ENCODE assay signal across 8 cellular contexts in the genomic region with DNA sequence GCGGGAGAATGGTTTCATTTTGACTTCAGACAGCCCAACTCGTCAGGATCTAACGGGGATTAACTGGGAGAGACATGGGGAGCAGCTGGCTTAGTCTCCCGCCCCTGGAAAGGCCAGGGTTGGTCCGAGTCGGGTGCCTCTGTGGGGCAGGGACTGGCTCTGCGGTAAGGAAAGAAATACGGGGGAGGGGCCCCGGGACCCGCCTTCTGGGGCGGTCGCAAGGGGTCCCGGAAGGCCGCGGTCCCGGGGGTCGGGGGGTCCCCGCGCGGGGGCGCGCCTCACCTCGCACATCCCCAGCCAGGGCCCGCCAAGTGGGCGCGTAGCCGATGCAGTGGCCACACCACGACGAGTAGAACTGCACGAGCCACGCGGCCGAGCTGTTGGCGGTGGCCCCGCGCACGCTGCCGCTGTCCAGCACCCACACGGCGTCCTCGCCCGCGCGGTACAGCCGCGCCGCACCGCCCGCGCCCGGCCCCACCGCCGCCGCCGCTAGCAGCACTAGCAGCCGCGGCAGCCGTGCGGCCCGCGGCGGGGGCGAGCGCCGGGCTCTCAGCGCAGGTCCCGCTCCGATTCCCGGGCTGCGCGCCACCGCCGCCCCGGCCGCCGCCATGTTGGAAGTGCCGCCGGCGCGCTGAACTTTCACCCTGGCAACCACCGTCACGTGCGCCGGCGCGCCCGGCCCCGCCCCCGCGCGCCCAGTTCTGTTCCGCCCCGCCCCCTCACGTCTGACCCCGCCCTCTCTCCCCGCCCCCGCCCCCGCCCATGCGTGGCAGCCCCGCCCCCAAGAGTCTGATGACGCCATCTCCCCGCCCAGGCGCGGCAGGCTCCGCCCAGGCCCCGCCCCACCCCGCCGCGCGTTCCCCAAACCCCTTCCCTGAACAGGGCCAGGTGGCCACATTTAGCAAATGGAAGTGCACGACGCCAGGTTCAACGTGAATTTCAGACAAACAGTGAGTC. TPM values are rescaled to one million over a fixed set of nuclear protein-coding genes. Genes with fewer than 3 reads are reported as not detected.
A peak's percentile ranks its signal among the peaks of the same experiment; 100 is the strongest.
DNase-seq lines count a peak whose midpoint lies in the region; ATAC-seq, FAIRE-seq and TF ChIP-seq lines count a peak whose summit lies in the region.

A gene with protein sequence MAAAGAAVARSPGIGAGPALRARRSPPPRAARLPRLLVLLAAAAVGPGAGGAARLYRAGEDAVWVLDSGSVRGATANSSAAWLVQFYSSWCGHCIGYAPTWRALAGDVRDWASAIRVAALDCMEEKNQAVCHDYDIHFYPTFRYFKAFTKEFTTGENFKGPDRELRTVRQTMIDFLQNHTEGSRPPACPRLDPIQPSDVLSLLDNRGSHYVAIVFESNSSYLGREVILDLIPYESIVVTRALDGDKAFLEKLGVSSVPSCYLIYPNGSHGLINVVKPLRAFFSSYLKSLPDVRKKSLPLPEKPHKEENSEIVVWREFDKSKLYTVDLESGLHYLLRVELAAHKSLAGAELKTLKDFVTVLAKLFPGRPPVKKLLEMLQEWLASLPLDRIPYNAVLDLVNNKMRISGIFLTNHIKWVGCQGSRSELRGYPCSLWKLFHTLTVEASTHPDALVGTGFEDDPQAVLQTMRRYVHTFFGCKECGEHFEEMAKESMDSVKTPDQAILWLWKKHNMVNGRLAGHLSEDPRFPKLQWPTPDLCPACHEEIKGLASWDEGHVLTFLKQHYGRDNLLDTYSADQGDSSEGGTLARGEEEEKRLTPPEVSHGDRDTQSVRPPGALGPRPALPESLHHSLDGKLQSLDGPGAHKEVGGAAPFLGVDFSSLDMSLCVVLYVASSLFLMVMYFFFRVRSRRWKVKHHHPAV (minus strand): TSS at position 619 of the 957 bp plus-strand sequence. CDS start 9 bp downstream, at position 610.

- H2BK5ac ChIP-seq in neuronal stem cell (ENCODE audit: low read length): no peak within 1 kb of the TSS

- H3K27ac ChIP-seq in neuronal stem cell (replicated peaks; ENCODE audit: low read length): no peak within 1 kb of the TSS

- H3K4me2 ChIP-seq in neuronal stem cell (ENCODE audit: insufficient read depth, low read length, poor library complexity, severe bottlenecking): peak within 1 kb of the TSS; percentile 72

- H2AK5ac ChIP-seq in neuronal stem cell (ENCODE audit: low read depth, low read length): peak within 1 kb of the TSS; percentile 16

- peak within 1 kb of the TSS; percentile 87 for H3K9ac ChIP-seq in neuronal stem cell (ENCODE audit: low read depth, low read length, poor library complexity)

- peaks cover 9% of the 10 kb centered on the region for H3K79me1 ChIP-seq in neuronal stem cell (ENCODE audit: low read depth, low read length)

- no peaks in the 10 kb centered on the region for H3K9me3 ChIP-seq in neuronal stem cell (replicated peaks in 1 of 2; ENCODE audit: control insufficient read depth in 2 of 2, insufficient read depth in 1 of 2, low read depth in 1 of 2, low read length in 2 of 2)

- H3K23ac ChIP-seq in neuronal stem cell (ENCODE audit: low read depth, low read length, poor library complexity): peak within 1 kb of the TSS; percentile 58

- no peak within 1 kb of the TSS for H3K14ac ChIP-seq in neuronal stem cell (ENCODE audit: low read length)

- peaks cover 8 to 21% of the 10 kb centered on the region in 2 donors for H3K4me1 ChIP-seq in neuronal stem cell (ENCODE audit: control insufficient read depth in 2 of 2, insufficient read depth in 1 of 2, low read depth in 1 of 2, low read length in 2 of 2)

- no peak within 1 kb of the TSS for H3K4ac ChIP-seq in neuronal stem cell (ENCODE audit: low read length)

- no CpG with 5 or more reads among the region's 113 CpGs for WGBS in neuronal stem cell (ENCODE audit: extremely low coverage in 2 of 2, insufficient read length in 2 of 2, insufficient replicate concordance in 1 of 2), 2 donors

- ATAC-seq in GM21526 (IDR thresholded peaks at IDR 0.05; ENCODE audit: low FRiP score, unreplicated experiment): peak; percentile 46

- no peak within 1 kb of the TSS for H4K91ac ChIP-seq in neuronal stem cell (ENCODE audit: low read depth, low read length, poor library complexity)

- FAIRE-seq in frontal cortex (lab: Jason Lieb, UNC): no peak

- peak within 1 kb of the TSS; percentile 34 for H3K18ac ChIP-seq in neuronal stem cell (ENCODE audit: low read length)

- no peak within 1 kb of the TSS for H2BK120ac ChIP-seq in neuronal stem cell (ENCODE audit: low read depth, low read length)

- peak; percentile 89 for DNase-seq in COLO668 (lab: John Stamatoyannopoulos, UW; ENCODE audit: unreplicated experiment)
- peak; percentile 43 for DNase-seq in LNCaP clone FGC (ENCODE audit: low read depth)
- DNase-seq in SK-N-DZ (ENCODE audit: low spot score): peak; percentile 64
- DNase-seq in activated naive CD4-positive, alpha-beta T cell (lab: John Stamatoyannopoulos, UW): peak; percentile 78 to 87 (median 81)
- DNase-seq in frontal cortex (ENCODE audit: low spot score in 2 of 2): peak; percentile 99
- DNase-seq in neuronal stem cell (ENCODE audit: low spot score): peak; percentile 81
- DNase-seq in stromal cell of bone marrow (ENCODE audit: low read depth): peak; percentile 44

- TF ChIP-seq CTCF in LNCaP clone FGC (IDR thresholded peaks at IDR 0.05; ENCODE audit: control insufficient read depth, extremely low read depth, insufficient read depth): no peak

- H3K4me3 ChIP-seq in LNCaP clone FGC (ENCODE audit: low read depth, low read length): peak within 1 kb of the TSS; percentile 99
- peak within 1 kb of the TSS; percentile 87 to 94 for H3K4me3 ChIP-seq in neuronal stem cell (ENCODE audit: low read length in 2 of 2)

- H4K8ac ChIP-seq in neuronal stem cell (ENCODE audit: low read depth, low read length): no peak within 1 kb of the TSS

- no peak within 1 kb of the TSS for H2BK12ac ChIP-seq in neuronal stem cell (ENCODE audit: low read length)

- no peak within 1 kb of the TSS for H2BK15ac ChIP-seq in neuronal stem cell (ENCODE audit: low read length)

- peaks cover 7 to 10% of the 10 kb centered on the region in 2 donors for H3K36me3 ChIP-seq in neuronal stem cell (replicated peaks in 1 of 2; ENCODE audit: control insufficient read depth in 2 of 2, insufficient read depth in 2 of 2, low read length in 2 of 2)

- peak within 1 kb of the TSS; percentile 87 for H2AFZ ChIP-seq in neuronal stem cell (ENCODE audit: low read length)

- peaks cover 0 to 40% (median 0%) of the 10 kb centered on the region in 3 experiments for H3K27me3 ChIP-seq in neuronal stem cell (ENCODE audit: control insufficient read depth in 3 of 3, insufficient read depth in 3 of 3, low read depth in 1 of 3, low read length in 3 of 3)

RNA-seq across cellular contexts. Expression of the gene that starts here (rescaled TPM):
- polyA plus RNA-seq in SK-N-DZ (2014; cell fraction: cytosol; rRNA removed): 28.3 and 34.3 TPM in 2 replicates
- polyA plus RNA-seq in SK-N-DZ (2014; cell fraction: nucleus; rRNA removed): 67.5 and 68.8 TPM in 2 replicates
- total RNA-seq in frontal cortex: 8.2 TPM
- 11.3 TPM for polyA plus RNA-seq in neuronal stem cell (2013, experiment 1 of 2)
- polyA plus RNA-seq in neuronal stem cell (2013, experiment 2 of 2): 11.5 TPM

Comparison
In these comparisons a context has a peak if more than half of its experiments do, and no peak if none do; other contexts are left out.
1. DNase-seq: peak in every context shown above with its lines; median percentile 99 in frontal cortex; 89 in COLO668; 81 in activated naive CD4-positive, alpha-beta T cell; 81 in neuronal stem cell; 64 in SK-N-DZ; 44 in stromal cell of bone marrow; 43 in LNCaP clone FGC.